1 cellular context compared by ENCODE assay signal in the genomic region with DNA sequence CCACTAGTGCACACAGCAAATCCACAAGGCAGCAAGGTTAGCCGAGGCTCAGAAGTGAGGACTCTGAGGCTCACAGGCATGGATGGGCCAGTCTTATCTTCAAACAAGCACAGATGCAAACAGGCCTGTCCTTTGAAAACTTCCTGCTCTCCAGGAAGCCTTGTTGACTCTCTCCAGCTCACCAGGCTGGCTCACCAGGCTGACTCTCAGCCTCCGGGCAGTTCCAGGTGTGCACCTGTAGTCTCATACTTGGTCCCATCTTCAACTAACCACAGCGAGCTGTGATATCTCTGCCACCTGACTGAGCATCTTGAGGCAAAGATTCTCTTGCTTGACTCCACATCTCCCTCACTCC.
TF ChIP-seq lines count a peak whose summit lies in the region.

No MANE protein-coding gene starts in this region.

TF ChIP-seq in HepG2, 621 proteins besides CTCF, POLR2A, EP300 and RAD21 (continued from another document):
- TF ChIP-seq ZNF691 (CRISPR knock-in tag; IDR thresholded peaks at IDR 0.05; ENCODE audit: borderline replicate concordance, low read depth) (no peak), HDAC1 (CRISPR knock-in tag; IDR thresholded peaks at IDR 0.05) (peak; percentile 18; the same call in 1 of the 2 replicates), RARG (CRISPR knock-in tag; IDR thresholded peaks at IDR 0.05; ENCODE audit: low read depth) (no peak), ZNF615 (CRISPR knock-in tag; IDR thresholded peaks at IDR 0.05; ENCODE audit: borderline replicate concordance) (no peak), SCMH1 (CRISPR knock-in tag; IDR thresholded peaks at IDR 0.05; ENCODE audit: borderline replicate concordance) (no peak), ATF3 (CRISPR knock-in tag; IDR thresholded peaks at IDR 0.05) (no peak), SP1 (IDR thresholded peaks at IDR 0.05) (no peak), SP1 (CRISPR knock-in tag; IDR thresholded peaks at IDR 0.05) (no peak), MLLT10 (CRISPR knock-in tag; IDR thresholded peaks at IDR 0.05) (no peak), ZNF639 (CRISPR knock-in tag; conservative IDR thresholded peaks at IDR 0.05) (no peak), MEIS1 (CRISPR knock-in tag; IDR thresholded peaks at IDR 0.05; ENCODE audit: borderline replicate concordance) (no peak), RAD51 (IDR thresholded peaks at IDR 0.05; ENCODE audit: borderline replicate concordance) (no peak), SRSF1 (optimal IDR thresholded peaks at IDR 0.05; ENCODE audit: low read depth, low read length) (no peak), ARNT2 (CRISPR knock-in tag; IDR thresholded peaks at IDR 0.05; ENCODE audit: low read depth) (no peak), ZNF7 (CRISPR knock-in tag; IDR thresholded peaks at IDR 0.05) (peak; percentile 13; the same call in 1 of the 2 replicates), ZNF337 (CRISPR knock-in tag; IDR thresholded peaks at IDR 0.05; ENCODE audit: borderline replicate concordance, low read depth) (no peak), DPF2 (CRISPR knock-in tag; IDR thresholded peaks at IDR 0.05; ENCODE audit: borderline replicate concordance, low read depth) (0 out of 2 replicates have a peak, but pooled peaks have one; percentile 15), GABPA (IDR thresholded peaks at IDR 0.05; ENCODE audit: low read depth, low read length) (no peak), GABPA (CRISPR knock-in tag; IDR thresholded peaks at IDR 0.05; ENCODE audit: low read depth) (peak; percentile 16; the same call in 1 of the 2 replicates), ZSCAN25 (CRISPR knock-in tag; IDR thresholded peaks at IDR 0.05) (no peak), FOXA3 (CRISPR knock-in tag; IDR thresholded peaks at IDR 0.05) (peak; percentile 82), PAWR (CRISPR knock-in tag; IDR thresholded peaks at IDR 0.05; ENCODE audit: borderline replicate concordance) (no peak), REXO4 (CRISPR knock-in tag; IDR thresholded peaks at IDR 0.05; ENCODE audit: borderline replicate concordance) (no peak), NFKBIZ (CRISPR knock-in tag; IDR thresholded peaks at IDR 0.05) (no peak), HBP1 (CRISPR knock-in tag; IDR thresholded peaks at IDR 0.05; ENCODE audit: low read depth) (no peak), CREB3 (CRISPR knock-in tag; IDR thresholded peaks at IDR 0.05) (no peak), ZNF816 (CRISPR knock-in tag; IDR thresholded peaks at IDR 0.05; ENCODE audit: borderline replicate concordance) (no peak), ZNF777 (CRISPR knock-in tag; IDR thresholded peaks at IDR 0.05) (no peak), HNF4A (CRISPR knock-in tag; IDR thresholded peaks at IDR 0.05) (no peak), ZNF883 (CRISPR knock-in tag; IDR thresholded peaks at IDR 0.05; ENCODE audit: not compliant biosample characterization) (no peak), SMARCC2 (IDR thresholded peaks at IDR 0.05) (no peak)
- TF ChIP-seq, protein P1, sequence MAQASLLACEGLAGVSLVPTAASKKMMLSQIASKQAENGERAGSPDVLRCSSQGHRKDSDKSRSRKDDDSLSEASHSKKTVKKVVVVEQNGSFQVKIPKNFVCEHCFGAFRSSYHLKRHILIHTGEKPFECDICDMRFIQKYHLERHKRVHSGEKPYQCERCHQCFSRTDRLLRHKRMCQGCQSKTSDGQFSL (CRISPR knock-in tag; IDR thresholded peaks at IDR 0.05): no peak
- TF ChIP-seq, protein P2, sequence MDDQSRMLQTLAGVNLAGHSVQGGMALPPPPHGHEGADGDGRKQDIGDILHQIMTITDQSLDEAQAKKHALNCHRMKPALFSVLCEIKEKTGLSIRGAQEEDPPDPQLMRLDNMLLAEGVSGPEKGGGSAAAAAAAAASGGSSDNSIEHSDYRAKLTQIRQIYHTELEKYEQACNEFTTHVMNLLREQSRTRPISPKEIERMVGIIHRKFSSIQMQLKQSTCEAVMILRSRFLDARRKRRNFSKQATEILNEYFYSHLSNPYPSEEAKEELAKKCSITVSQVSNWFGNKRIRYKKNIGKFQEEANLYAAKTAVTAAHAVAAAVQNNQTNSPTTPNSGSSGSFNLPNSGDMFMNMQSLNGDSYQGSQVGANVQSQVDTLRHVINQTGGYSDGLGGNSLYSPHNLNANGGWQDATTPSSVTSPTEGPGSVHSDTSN (CRISPR knock-in tag; IDR thresholded peaks at IDR 0.05; ENCODE audit: borderline replicate concordance): no peak
- TF ChIP-seq, protein P3, sequence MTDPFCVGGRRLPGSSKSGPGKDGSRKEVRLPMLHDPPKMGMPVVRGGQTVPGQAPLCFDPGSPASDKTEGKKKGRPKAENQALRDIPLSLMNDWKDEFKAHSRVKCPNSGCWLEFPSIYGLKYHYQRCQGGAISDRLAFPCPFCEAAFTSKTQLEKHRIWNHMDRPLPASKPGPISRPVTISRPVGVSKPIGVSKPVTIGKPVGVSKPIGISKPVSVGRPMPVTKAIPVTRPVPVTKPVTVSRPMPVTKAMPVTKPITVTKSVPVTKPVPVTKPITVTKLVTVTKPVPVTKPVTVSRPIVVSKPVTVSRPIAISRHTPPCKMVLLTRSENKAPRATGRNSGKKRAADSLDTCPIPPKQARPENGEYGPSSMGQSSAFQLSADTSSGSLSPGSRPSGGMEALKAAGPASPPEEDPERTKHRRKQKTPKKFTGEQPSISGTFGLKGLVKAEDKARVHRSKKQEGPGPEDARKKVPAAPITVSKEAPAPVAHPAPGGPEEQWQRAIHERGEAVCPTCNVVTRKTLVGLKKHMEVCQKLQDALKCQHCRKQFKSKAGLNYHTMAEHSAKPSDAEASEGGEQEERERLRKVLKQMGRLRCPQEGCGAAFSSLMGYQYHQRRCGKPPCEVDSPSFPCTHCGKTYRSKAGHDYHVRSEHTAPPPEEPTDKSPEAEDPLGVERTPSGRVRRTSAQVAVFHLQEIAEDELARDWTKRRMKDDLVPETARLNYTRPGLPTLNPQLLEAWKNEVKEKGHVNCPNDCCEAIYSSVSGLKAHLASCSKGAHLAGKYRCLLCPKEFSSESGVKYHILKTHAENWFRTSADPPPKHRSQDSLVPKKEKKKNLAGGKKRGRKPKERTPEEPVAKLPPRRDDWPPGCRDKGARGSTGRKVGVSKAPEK (CRISPR knock-in tag; IDR thresholded peaks at IDR 0.05; ENCODE audit: borderline replicate concordance): no peak
- TF ChIP-seq, protein P4, sequence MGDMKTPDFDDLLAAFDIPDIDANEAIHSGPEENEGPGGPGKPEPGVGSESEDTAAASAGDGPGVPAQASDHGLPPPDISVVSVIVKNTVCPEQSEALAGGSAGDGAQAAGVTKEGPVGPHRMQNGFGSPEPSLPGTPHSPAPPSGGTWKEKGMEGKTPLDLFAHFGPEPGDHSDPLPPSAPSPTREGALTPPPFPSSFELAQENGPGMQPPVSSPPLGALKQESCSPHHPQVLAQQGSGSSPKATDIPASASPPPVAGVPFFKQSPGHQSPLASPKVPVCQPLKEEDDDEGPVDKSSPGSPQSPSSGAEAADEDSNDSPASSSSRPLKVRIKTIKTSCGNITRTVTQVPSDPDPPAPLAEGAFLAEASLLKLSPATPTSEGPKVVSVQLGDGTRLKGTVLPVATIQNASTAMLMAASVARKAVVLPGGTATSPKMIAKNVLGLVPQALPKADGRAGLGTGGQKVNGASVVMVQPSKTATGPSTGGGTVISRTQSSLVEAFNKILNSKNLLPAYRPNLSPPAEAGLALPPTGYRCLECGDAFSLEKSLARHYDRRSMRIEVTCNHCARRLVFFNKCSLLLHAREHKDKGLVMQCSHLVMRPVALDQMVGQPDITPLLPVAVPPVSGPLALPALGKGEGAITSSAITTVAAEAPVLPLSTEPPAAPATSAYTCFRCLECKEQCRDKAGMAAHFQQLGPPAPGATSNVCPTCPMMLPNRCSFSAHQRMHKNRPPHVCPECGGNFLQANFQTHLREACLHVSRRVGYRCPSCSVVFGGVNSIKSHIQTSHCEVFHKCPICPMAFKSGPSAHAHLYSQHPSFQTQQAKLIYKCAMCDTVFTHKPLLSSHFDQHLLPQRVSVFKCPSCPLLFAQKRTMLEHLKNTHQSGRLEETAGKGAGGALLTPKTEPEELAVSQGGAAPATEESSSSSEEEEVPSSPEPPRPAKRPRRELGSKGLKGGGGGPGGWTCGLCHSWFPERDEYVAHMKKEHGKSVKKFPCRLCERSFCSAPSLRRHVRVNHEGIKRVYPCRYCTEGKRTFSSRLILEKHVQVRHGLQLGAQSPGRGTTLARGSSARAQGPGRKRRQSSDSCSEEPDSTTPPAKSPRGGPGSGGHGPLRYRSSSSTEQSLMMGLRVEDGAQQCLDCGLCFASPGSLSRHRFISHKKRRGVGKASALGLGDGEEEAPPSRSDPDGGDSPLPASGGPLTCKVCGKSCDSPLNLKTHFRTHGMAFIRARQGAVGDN (CRISPR knock-in tag; IDR thresholded peaks at IDR 0.05): 0 out of 2 replicates have a peak, but pooled peaks have one; percentile 30
- TF ChIP-seq, protein P5, sequence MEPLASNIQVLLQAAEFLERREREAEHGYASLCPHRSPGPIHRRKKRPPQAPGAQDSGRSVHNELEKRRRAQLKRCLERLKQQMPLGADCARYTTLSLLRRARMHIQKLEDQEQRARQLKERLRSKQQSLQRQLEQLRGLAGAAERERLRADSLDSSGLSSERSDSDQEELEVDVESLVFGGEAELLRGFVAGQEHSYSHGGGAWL (CRISPR knock-in tag; IDR thresholded peaks at IDR 0.05): no peak
